19 cellular contexts compared by ENCODE assay signal in the genomic region with DNA sequence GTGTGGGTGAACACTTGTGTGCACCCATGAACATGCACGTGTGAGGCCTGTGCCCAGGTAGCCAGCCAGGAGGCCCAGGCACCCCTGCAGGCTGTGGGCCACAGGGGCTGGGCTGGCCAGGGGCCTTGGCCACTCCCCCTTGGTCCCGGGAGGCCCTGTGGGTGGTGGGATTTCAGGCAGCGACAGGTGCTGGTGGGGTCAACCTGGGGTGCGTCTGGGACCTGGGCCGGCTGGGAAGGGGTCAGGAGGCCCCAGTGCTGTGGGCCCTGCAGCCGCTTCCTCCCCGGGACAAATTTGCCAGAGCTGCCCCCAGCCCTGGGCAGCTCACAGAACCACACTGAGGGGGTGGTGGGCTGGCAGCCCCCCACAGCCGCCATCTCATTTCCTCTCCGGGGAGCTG. TPM values are rescaled to one million over a fixed set of nuclear protein-coding genes. Genes with fewer than 3 reads are reported as not detected.
"Had no signal": no experiment of that assay in that cellular context is flagged by ENCODE, and none has a peak within 500 bp of the region (broad histone marks: within the 10 kb centered on the region; RNA-seq: fewer than 3 reads in every experiment).

No MANE protein-coding gene starts in this region.

- H3K9me3 Mint-ChIP-seq: activated CD4-positive, alpha-beta T cell treated with anti-CD3 and anti-CD28 coated beads, Interleukin-2, amount 10 ng/mL, durations not matched to agents 7 days and 5 days; naive thymus-derived CD8-positive, alpha-beta T cell; stimulated activated naive CD8-positive, alpha-beta T cell treated with anti-CD3 and anti-CD28 coated beads, Interleukin-15, Interleukin-2, amounts not matched to agents 100 ng/mL and 50 ng/mL, for 24 hours had no signal

- H3K27ac ChIP-seq: esophagus squamous epithelium, suprapubic skin had no signal

- FAIRE-seq: endothelial cell of umbilical vein, keratinocyte, TTC549 had no signal

- H3K9me3 ChIP-seq: esophagus squamous epithelium, suprapubic skin had no signal

- H3K27ac Mint-ChIP-seq: activated CD4-positive, alpha-beta T cell treated with anti-CD3 and anti-CD28 coated beads, Interleukin-2, amount 10 ng/mL, durations not matched to agents 7 days and 5 days; activated naive CD8-positive, alpha-beta T cell; naive thymus-derived CD8-positive, alpha-beta T cell; stimulated activated naive CD8-positive, alpha-beta T cell treated with anti-CD3 and anti-CD28 coated beads, Interleukin-15, Interleukin-2, amounts not matched to agents 100 ng/mL and 50 ng/mL, for 24 hours had no signal

- DNase-seq: activated CD4-positive, alpha-beta T cell treated with anti-CD3 and anti-CD28 coated beads, Interleukin-2, amount 10 ng/mL, durations not matched to agents 7 days and 5 days; activated CD8-positive, alpha-beta memory T cell treated with anti-CD3 and anti-CD28 coated beads for 24 hours; activated gamma-delta T cell treated with Interleukin-2 at 50 U/mL for 16 hours; amniotic stem cell; cortex of kidney; effector CD4-positive, alpha-beta T cell; esophagus squamous epithelium; hippocampal formation; naive thymus-derived CD8-positive, alpha-beta T cell; SW 1271; trophoblast cell had no signal

- H3K4me1 ChIP-seq: esophagus squamous epithelium, suprapubic skin had no signal

- H3K36me3 Mint-ChIP-seq: activated naive CD8-positive, alpha-beta T cell; naive thymus-derived CD8-positive, alpha-beta T cell had no signal

- ATAC-seq: left lobe of liver; naive thymus-derived CD8-positive, alpha-beta T cell; sciatic nerve had no signal

- H3K27me3 Mint-ChIP-seq: activated CD4-positive, alpha-beta T cell treated with anti-CD3 and anti-CD28 coated beads, Interleukin-2, amount 10 ng/mL, durations not matched to agents 7 days and 5 days; activated naive CD8-positive, alpha-beta T cell; naive thymus-derived CD8-positive, alpha-beta T cell; stimulated activated naive CD8-positive, alpha-beta T cell treated with anti-CD3 and anti-CD28 coated beads, Interleukin-15, Interleukin-2, amounts not matched to agents 100 ng/mL and 50 ng/mL, for 24 hours had no signal

- H3K27me3 ChIP-seq: esophagus squamous epithelium, suprapubic skin had no signal

- H3K4me3 Mint-ChIP-seq: activated CD4-positive, alpha-beta T cell treated with anti-CD3 and anti-CD28 coated beads, Interleukin-2, amount 10 ng/mL, durations not matched to agents 7 days and 5 days; activated naive CD8-positive, alpha-beta T cell; naive thymus-derived CD8-positive, alpha-beta T cell; stimulated activated naive CD8-positive, alpha-beta T cell treated with anti-CD3 and anti-CD28 coated beads, Interleukin-15, Interleukin-2, amounts not matched to agents 100 ng/mL and 50 ng/mL, for 24 hours had no signal

- H3K4me3 ChIP-seq: esophagus squamous epithelium, suprapubic skin had no signal

RNA-seq across cellular contexts. Expression of a gene that starts 26.1 kb away (rescaled TPM):
- total RNA-seq: endothelial cell of umbilical vein, esophagus squamous epithelium had no signal
- polyA plus RNA-seq: keratinocyte had no signal
